Comparison of ENCODE assay signal across 1 cellular context in genomic region chr12:109732321-109733305, GRCh38.
TF ChIP-seq lines count a peak whose summit lies in the region.

No MANE protein-coding gene starts in this region.

TF ChIP-seq in HepG2, 621 proteins besides CTCF, POLR2A, EP300 and RAD21:
- no peak for TF ChIP-seq ZNF138 (CRISPR knock-in tag; IDR thresholded peaks at IDR 0.05; ENCODE audit: low read depth)
- no peak for TF ChIP-seq ZNF75D (CRISPR knock-in tag; IDR thresholded peaks at IDR 0.05; ENCODE audit: borderline replicate concordance)
- no peak for TF ChIP-seq PBX3 (CRISPR knock-in tag; IDR thresholded peaks at IDR 0.05; ENCODE audit: borderline replicate concordance)
- TF ChIP-seq ZNF367 (CRISPR knock-in tag; IDR thresholded peaks at IDR 0.05; ENCODE audit: borderline replicate concordance) = no peak
- no peak for TF ChIP-seq ZC3H13 (CRISPR knock-in tag; IDR thresholded peaks at IDR 0.05)
- no peak for TF ChIP-seq SMYD3 (CRISPR knock-in tag; IDR thresholded peaks at IDR 0.05)
- no peak for TF ChIP-seq TRIM24 (CRISPR knock-in tag; IDR thresholded peaks at IDR 0.05)
- no peak for TF ChIP-seq ZNF512 (CRISPR knock-in tag; IDR thresholded peaks at IDR 0.05)
- no peak for TF ChIP-seq POLR2G (IDR thresholded peaks at IDR 0.05; ENCODE audit: low read depth, low read length)
- no peak for TF ChIP-seq DDIT3 (CRISPR knock-in tag; IDR thresholded peaks at IDR 0.05)
- no peak for TF ChIP-seq POGK (CRISPR knock-in tag; conservative IDR thresholded peaks at IDR 0.05)
- no peak for TF ChIP-seq MEF2D (CRISPR knock-in tag; IDR thresholded peaks at IDR 0.05)
- TF ChIP-seq ARHGAP35 (CRISPR knock-in tag; IDR thresholded peaks at IDR 0.05; ENCODE audit: borderline replicate concordance) = no peak
- no peak for TF ChIP-seq KDM6A (CRISPR knock-in tag; IDR thresholded peaks at IDR 0.05; ENCODE audit: low read depth)
- TF ChIP-seq ZNF549 (CRISPR knock-in tag; IDR thresholded peaks at IDR 0.05) = no peak
- TF ChIP-seq ZNF850 (CRISPR knock-in tag; conservative IDR thresholded peaks at IDR 0.05) = no peak
- no peak for TF ChIP-seq ZNF644 (CRISPR knock-in tag; IDR thresholded peaks at IDR 0.05; ENCODE audit: low read depth)
- no peak for TF ChIP-seq ZBTB39 (CRISPR knock-in tag; IDR thresholded peaks at IDR 0.05)
TF ChIP-seq in HepG2: peak in this region for 0.
